ENCODE assay signal across 26 cellular contexts in the genomic region with DNA sequence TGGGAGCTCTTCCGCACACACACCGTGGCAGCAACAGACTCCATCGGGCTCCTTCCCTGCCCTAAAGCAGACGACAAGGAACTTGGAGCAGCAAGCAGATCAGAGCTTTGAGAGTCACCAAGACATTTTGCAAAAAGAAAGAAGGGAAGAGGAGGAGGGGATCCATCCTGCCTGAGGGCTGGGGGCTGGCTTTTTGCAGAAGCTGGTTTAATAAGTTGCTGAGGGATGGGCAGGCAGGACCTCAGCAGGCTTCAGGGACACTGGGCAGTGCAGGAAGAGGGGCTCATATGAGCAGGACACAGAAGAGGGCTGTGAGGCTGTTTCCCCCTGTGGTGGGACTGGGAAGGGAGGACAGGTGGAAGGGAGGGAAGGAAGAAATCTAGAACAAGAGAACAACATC.
"Had no signal": no experiment of that assay in that cellular context is flagged by ENCODE, and none has a peak within 500 bp of the region (broad histone marks: within the 10 kb centered on the region; RNA-seq: fewer than 3 reads in every experiment).

No MANE protein-coding gene starts in this region.

- FAIRE-seq: RCC 7860, TTC549 had no signal

- DNase-seq: activated B cell treated with CpG ODN at 0.5 μM for 24 hours; activated CD4-positive, alpha-beta T cell treated with anti-CD3 and anti-CD28 coated beads for 1 hour; activated CD4-positive, alpha-beta T cell treated with anti-CD3 and anti-CD28 coated beads, Interleukin-2, amount 10 ng/mL, durations not matched to agents 24 days and 14 days; activated CD4-positive, alpha-beta T cell treated with anti-CD3 and anti-CD28 coated beads, Interleukin-2, amount 50 U/mL, for 48 hours; activated CD8-positive, alpha-beta memory T cell treated with anti-CD3 and anti-CD28 coated beads, Interleukin-2, amount 10 ng/mL, durations not matched to agents 7 days and 5 days; activated gamma-delta T cell treated with Interleukin-2 at 50 U/mL for 16 hours; activated naive CD4-positive, alpha-beta T cell treated with anti-CD3 and anti-CD28 coated beads, Interleukin-2, amount 10 ng/mL, durations not matched to agents 7 days and 5 days; activated naive CD8-positive, alpha-beta T cell treated with anti-CD3 and anti-CD28 coated beads for 36 hours; activated T-cell treated with anti-CD3 and anti-CD28 coated beads, Interleukin-2, amount 50 U/mL, for 24 hours; caudate nucleus; KG1; NCI-H1092; NCI-H1436; NCI-H1694 treated with DMSO at 0.1 percent for 48 hours; NCI-H2029 treated with DMSO at 0.1 percent for 48 hours; NCI-H345; NCI-H510A; NCI-H526 treated with DMSO at 0.1 percent for 48 hours; NCI-H82; PC-3; SHP77 treated with DMSO at 0.1 percent for 48 hours; T-helper 2 cell; T1000 had no signal

- H3K4me3 ChIP-seq: breast epithelium had no signal

- H3K27ac ChIP-seq: breast epithelium had no signal

- H3K4me1 ChIP-seq: breast epithelium had no signal

- H3K36me3 ChIP-seq: breast epithelium had no signal

- H3K9me3 ChIP-seq: breast epithelium had no signal

- H3K27me3 ChIP-seq: breast epithelium had no signal
